In the genomic region with DNA sequence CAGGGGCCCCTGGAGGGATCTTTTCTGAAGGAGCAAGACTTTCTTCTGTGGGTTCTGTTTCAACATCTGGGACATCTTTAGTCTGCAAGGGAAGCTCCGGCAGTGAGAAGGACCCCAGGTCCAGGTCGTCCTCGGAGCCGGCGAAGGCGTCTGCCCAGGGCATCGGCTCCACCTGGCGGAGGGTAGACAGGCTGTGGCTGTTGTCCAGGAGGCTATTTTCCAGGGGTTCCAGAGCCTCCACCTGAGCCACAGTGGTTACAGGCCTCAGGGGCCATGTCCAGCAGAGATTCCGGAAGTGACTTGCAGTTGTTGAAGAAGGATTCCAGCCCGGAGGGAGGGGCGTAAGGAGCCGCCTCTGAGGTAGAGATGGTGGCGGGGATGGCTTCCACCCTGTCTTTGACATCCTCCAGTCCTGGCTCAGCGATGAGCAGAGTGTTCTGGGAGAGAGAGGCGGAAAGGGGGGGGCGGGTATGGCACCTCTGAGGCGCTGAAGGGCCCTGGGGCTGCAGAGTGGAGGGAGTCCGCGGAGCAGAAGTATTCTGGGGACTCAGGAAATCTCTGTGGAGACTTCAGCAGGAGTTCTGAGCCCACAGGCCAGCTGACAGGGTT, we compare ENCODE assay signal across 34 cellular contexts.
"Had no signal": no experiment of that assay in that cellular context is flagged by ENCODE, and none has a peak within 500 bp of the region (broad histone marks: within the 10 kb centered on the region; RNA-seq: fewer than 3 reads in every experiment).

No MANE protein-coding gene starts in this region.

- H3K4me3 Mint-ChIP-seq: activated CD4-positive, alpha-beta memory T cell treated with anti-CD3 and anti-CD28 coated beads for 36 hours; activated CD4-positive, alpha-beta T cell treated with anti-CD3 and anti-CD28 coated beads for 36 hours; activated naive CD8-positive, alpha-beta T cell treated with anti-CD3 and anti-CD28 coated beads, Interleukin-2, amount 10 ng/mL, durations not matched to agents 7 days and 5 days; activated T-cell treated with anti-CD3 and anti-CD28 coated beads, Interleukin-2, amount 50 U/mL, for 4 hours; activated T-helper 1 cell treated with anti-CD3 and anti-CD28 coated beads, Interleukin-12 subunit alpha, Interleukin-12 subunit beta, Interleukin-2, Interleukin-4 antibody, amounts not matched to agents 30 ng/mL and 10 ng/mL and 1 ng/mL, durations not matched to agents 14 hours and 24 hours and 36 hours; central memory CD8-positive, alpha-beta T cell had no signal

- DNase-seq: activated CD4-positive, alpha-beta memory T cell treated with anti-CD3 and anti-CD28 coated beads for 36 hours; activated CD4-positive, alpha-beta T cell treated with anti-CD3 and anti-CD28 coated beads for 36 hours; activated CD4-positive, alpha-beta T cell treated with anti-CD3 and anti-CD28 coated beads, Interleukin-2, amount 50 U/mL, for 1 hour; activated CD8-positive, alpha-beta memory T cell treated with anti-CD3 and anti-CD28 coated beads, Interleukin-2, amount 50 U/mL, for 4 hours; activated naive CD4-positive, alpha-beta T cell; activated naive CD4-positive, alpha-beta T cell treated with anti-CD3 and anti-CD28 coated beads, Interleukin-2, amount 50 U/mL, for 16 hours; activated naive CD8-positive, alpha-beta T cell treated with anti-CD3 and anti-CD28 coated beads, Interleukin-2, amount 10 ng/mL, durations not matched to agents 7 days and 5 days; activated T-cell treated with anti-CD3 and anti-CD28 coated beads for 4 hours; activated T-cell treated with anti-CD3 and anti-CD28 coated beads, Interleukin-2, amount 50 U/mL, for 4 hours; amygdala; Karpas-422; KBM-7; MG63; NCI-H1092; NCI-H1436 treated with DMSO at 0.1 percent for 48 hours; NCI-H1694 treated with DMSO at 0.1 percent for 48 hours; NCI-H2029; NCI-H345; NCI-H526; NCI-H748 treated with DMSO at 0.1 percent for 48 hours; NK-92 treated with Interleukin-12 subunit alpha and Interleukin-12 subunit beta, amount 100 ng/mL, for 24 hours; PC-3; RPMI8226; SHP77 treated with DMSO at 0.1 percent for 48 hours; SW 1271; T-helper 2 cell; T-helper 9 cell had no signal

- H3K4me1 Mint-ChIP-seq: activated CD4-positive, alpha-beta T cell treated with anti-CD3 and anti-CD28 coated beads for 36 hours; activated naive CD8-positive, alpha-beta T cell treated with anti-CD3 and anti-CD28 coated beads, Interleukin-2, amount 10 ng/mL, durations not matched to agents 7 days and 5 days; central memory CD8-positive, alpha-beta T cell had no signal

- H3K27me3 Mint-ChIP-seq: activated CD4-positive, alpha-beta memory T cell treated with anti-CD3 and anti-CD28 coated beads for 36 hours; activated CD4-positive, alpha-beta T cell treated with anti-CD3 and anti-CD28 coated beads for 36 hours; activated naive CD8-positive, alpha-beta T cell treated with anti-CD3 and anti-CD28 coated beads, Interleukin-2, amount 10 ng/mL, durations not matched to agents 7 days and 5 days; central memory CD8-positive, alpha-beta T cell had no signal

- H3K4me3 ChIP-seq: ascending aorta, cardiac muscle cell, MG63, Peyer's patch had no signal

- ATAC-seq: activated CD4-positive, alpha-beta T cell treated with anti-CD3 and anti-CD28 coated beads for 36 hours; activated CD4-positive, CD25-positive, alpha-beta regulatory T cell treated with anti-CD3 and anti-CD28 coated beads, Interleukin-2, amount 50 U/mL, for 24 hours; activated T-cell treated with anti-CD3 and anti-CD28 coated beads, Interleukin-2, amount 50 U/mL, for 4 hours; PC-3; SK-N-SH treated with all-trans-retinoic acid at 6 μM for 48 hours had no signal

- H3K9me3 ChIP-seq: ascending aorta, MG63 had no signal

- H3K36me3 Mint-ChIP-seq: activated naive CD8-positive, alpha-beta T cell treated with anti-CD3 and anti-CD28 coated beads, Interleukin-2, amount 10 ng/mL, durations not matched to agents 7 days and 5 days had no signal

- H3K27me3 ChIP-seq: ascending aorta, cardiac muscle cell, MG63, Peyer's patch had no signal

- H3K27ac ChIP-seq: ascending aorta, cardiac muscle cell, Peyer's patch had no signal

- H3K27ac Mint-ChIP-seq: activated CD4-positive, alpha-beta memory T cell treated with anti-CD3 and anti-CD28 coated beads for 36 hours; activated CD4-positive, alpha-beta T cell treated with anti-CD3 and anti-CD28 coated beads for 36 hours; activated naive CD8-positive, alpha-beta T cell treated with anti-CD3 and anti-CD28 coated beads, Interleukin-2, amount 10 ng/mL, durations not matched to agents 7 days and 5 days; activated T-helper 1 cell treated with anti-CD3 and anti-CD28 coated beads, Interleukin-12 subunit alpha, Interleukin-12 subunit beta, Interleukin-2, Interleukin-4 antibody, amounts not matched to agents 30 ng/mL and 10 ng/mL and 1 ng/mL, durations not matched to agents 14 hours and 24 hours and 36 hours had no signal

- H3K36me3 ChIP-seq: ascending aorta, cardiac muscle cell, MG63, Peyer's patch had no signal

- H3K9me3 Mint-ChIP-seq: central memory CD8-positive, alpha-beta T cell had no signal

- H3K4me1 ChIP-seq: ascending aorta, Peyer's patch had no signal
